15 cellular contexts compared by ENCODE assay signal in genomic region chr11:15816996-15817395, GRCh38.
DNase-seq lines count a peak whose midpoint lies in the region; ATAC-seq and TF ChIP-seq lines count a peak whose summit lies in the region.
"Had no signal": no experiment of that assay in that cellular context is flagged by ENCODE, and none has a peak within 500 bp of the region (broad histone marks: within the 10 kb centered on the region; RNA-seq: fewer than 3 reads in every experiment).

No MANE protein-coding gene starts in this region.

- H3K27ac ChIP-seq in breast epithelium (peak overlapping the region in 1 of 2 donors; percentile 2), transverse colon (peak overlapping the region in 3 of 4 donors; percentile 74 to 78 (median 78)), Karpas-422 (ENCODE audit: low read length) (no peak overlapping the region)
- H3K27ac ChIP-seq: HL-60 had no signal

- BruUV-seq in MCF 10A (replicated peaks; lab: Mats Ljungman, UMichigan), result no TSS peak

- TF ChIP-seq POLR2A in breast epithelium (IDR thresholded peaks at IDR 0.05) (no peak), transverse colon (IDR thresholded peaks at IDR 0.05) (no peak)

- H3K9me3 ChIP-seq in breast epithelium, result no peaks in the 10 kb centered on the region
- H3K9me3 ChIP-seq in transverse colon, result no peaks in the 10 kb centered on the region
- H3K9me3 ChIP-seq in Karpas-422 (ENCODE audit: low read length), result no peaks in the 10 kb centered on the region

- H3K36me3 ChIP-seq in breast epithelium, result no peaks in the 10 kb centered on the region
- no peaks in the 10 kb centered on the region for H3K36me3 ChIP-seq in transverse colon
- no peaks in the 10 kb centered on the region for H3K36me3 ChIP-seq in Karpas-422 (ENCODE audit: insufficient read depth, low read length)
- H3K36me3 ChIP-seq: heart left ventricle had no signal

- no peak overlapping the region for H3K9ac ChIP-seq in Karpas-422 (ENCODE audit: low read length)

- H3K27ac Mint-ChIP-seq in MCF 10A (ENCODE audit: low read depth, unreplicated experiment), result peak overlapping the region; percentile 92
- H3K27ac Mint-ChIP-seq in chondrocyte (ENCODE audit: unreplicated experiment), result peak overlapping the region; percentile 99
- H3K27ac Mint-ChIP-seq: CD8-positive, alpha-beta T cell; T-helper 2 cell treated with Interferon-gamma antibody and Interleukin-4, amounts not matched to agents 5 μg/mL and 100 μg/mL, for 36 hours had no signal

- no peaks in the 10 kb centered on the region for H4K20me1 ChIP-seq in Karpas-422 (ENCODE audit: insufficient read depth, low read depth, low read length)

- TF ChIP-seq CTCF in MCF 10A (IDR thresholded peaks at IDR 0.05; ENCODE audit: unreplicated experiment) (no peak), breast epithelium (IDR thresholded peaks at IDR 0.05) (no peak), chondrocyte (IDR thresholded peaks at IDR 0.05) (peak; percentile 47), transverse colon (IDR thresholded peaks at IDR 0.05) (no peak)

- H3K27me3 Mint-ChIP-seq in MCF 10A (ENCODE audit: insufficient read depth, unreplicated experiment) (no peaks in the 10 kb centered on the region), chondrocyte (ENCODE audit: low read depth) (no peaks in the 10 kb centered on the region)

- DNase-seq in MCF 10A (ENCODE audit: unreplicated experiment) (no peak), breast epithelium (ENCODE audit: low spot score in 2 of 2) (no peak), chondrocyte (ENCODE audit: low spot score) (no peak), myocyte (ENCODE audit: low read depth) (peak; percentile 35), transverse colon (no peak), Karpas-422 (no peak), NCI-H1436 treated with DMSO at 0.1 percent for 48 hours (lab: John Stamatoyannopoulos, UW) (no peak)
- DNase-seq: activated CD4-positive, alpha-beta T cell treated with anti-CD3 and anti-CD28 coated beads for 1 hour; CD8-positive, alpha-beta T cell; KG1; NCI-H1417 had no signal

- no peaks in the 10 kb centered on the region for H3K9me2 ChIP-seq in Karpas-422 (replicated peaks; ENCODE audit: insufficient read depth, low read length)

- WGBS in transverse colon (ENCODE audit: low coverage in 1 of 2), 2 donors, result 84 to 88% methylated on average over 5 of the region's 5 CpGs

- H3K4me1 Mint-ChIP-seq in MCF 10A (ENCODE audit: insufficient read depth, unreplicated experiment) (peaks cover 39% of the 10 kb centered on the region), chondrocyte (ENCODE audit: low read depth) (peaks cover 60% of the 10 kb centered on the region)

- H3K4me1 ChIP-seq in breast epithelium (no peaks in the 10 kb centered on the region), transverse colon (peaks cover 26 to 56% (median 41%) of the 10 kb centered on the region in 4 donors), Karpas-422 (ENCODE audit: low read length) (no peaks in the 10 kb centered on the region)

- CTCF ChIA-PET in MCF 10A (lab: Yijun Ruan, JAX), result interaction anchor here (1.2 to 2.2 kb wide), 3 partner anchors 9 to 797 kb away, joined by 5 to 8 read pairs (median 6); no protein-coding TSS in a partner anchor

- H3K27me3 ChIP-seq in breast epithelium (no peaks in the 10 kb centered on the region), transverse colon (no peaks in the 10 kb centered on the region), Karpas-422 (ENCODE audit: low read length) (no peaks in the 10 kb centered on the region; the same call in 1 of the 2 replicates)
- H3K27me3 ChIP-seq: heart left ventricle had no signal

- no peaks in the 10 kb centered on the region for H3K9me3 Mint-ChIP-seq in MCF 10A (ENCODE audit: unreplicated experiment)
- H3K9me3 Mint-ChIP-seq in chondrocyte (ENCODE audit: low read depth), result peaks cover 18% of the 10 kb centered on the region
- H3K9me3 Mint-ChIP-seq: T-helper 2 cell treated with Interferon-gamma antibody and Interleukin-4, amounts not matched to agents 5 μg/mL and 100 μg/mL, for 36 hours had no signal

- H3K4me2 ChIP-seq in Karpas-422 (ENCODE audit: low read depth, low read length, poor library complexity, severe bottlenecking), result no peak overlapping the region

- POLR2A ChIA-PET in MCF 10A (lab: Yijun Ruan, JAX), result no interaction called here

- no peak for ATAC-seq in GM18870 (IDR thresholded peaks at IDR 0.05; ENCODE audit: unreplicated experiment)
- ATAC-seq: CD8-positive, alpha-beta T cell had no signal

- intact Hi-C loops in MCF 10A (cut with micrococcal nuclease) (loop anchor here (2.0 to 5.0 kb wide), 2 partner anchors 46 to 110 kb away; no protein-coding TSS in a partner anchor), breast epithelium (cut with DNase I; ENCODE audit: low total_unique reads) (no loop called here), transverse colon (cut with DNase I; ENCODE audit: low total_unique reads) (no loop called here)

- H3K36me3 Mint-ChIP-seq in MCF 10A (ENCODE audit: insufficient read depth, unreplicated experiment) (no peaks in the 10 kb centered on the region), chondrocyte (ENCODE audit: low read depth) (no peaks in the 10 kb centered on the region)
- H3K36me3 Mint-ChIP-seq: CD8-positive, alpha-beta T cell had no signal

- H3K4me3 ChIP-seq in breast epithelium, result no peak overlapping the region
- H3K4me3 ChIP-seq in transverse colon, result no peak overlapping the region
- H3K4me3 ChIP-seq in Karpas-422 (ENCODE audit: low read length), result no peak overlapping the region
- H3K4me3 ChIP-seq: heart left ventricle had no signal

- H2AFZ ChIP-seq in Karpas-422 (ENCODE audit: low read length), result no peak overlapping the region

- in situ Hi-C loops in transverse colon (cut with MboI; ENCODE audit: low pct_ligation_motif_present in 1 of 4, low pct_unique_long_range_greater_than_20kb in 1 of 4, low sequenced_read_pairs in 3 of 4), result no loop called here

- no peaks in the 10 kb centered on the region for H3K79me2 ChIP-seq in Karpas-422 (ENCODE audit: low read length)

- TF ChIP-seq EP300 in transverse colon (IDR thresholded peaks at IDR 0.05; ENCODE audit: low read depth), result no peak

- H3K4me3 Mint-ChIP-seq in MCF 10A (ENCODE audit: unreplicated experiment), result no peak overlapping the region
- H3K4me3 Mint-ChIP-seq in chondrocyte (ENCODE audit: unreplicated experiment), result no peak overlapping the region
- H3K4me3 Mint-ChIP-seq: CD8-positive, alpha-beta T cell; T-helper 2 cell treated with Interferon-gamma antibody and Interleukin-4, amounts not matched to agents 5 μg/mL and 100 μg/mL, for 36 hours had no signal
